In genomic region chrX:139738581-139738980, GRCh38 we compare ENCODE assay signal across 13 cellular contexts. TPM values are rescaled to one million over a fixed set of nuclear protein-coding genes. Genes with fewer than 3 reads are reported as not detected.
DNase-seq lines count a peak whose midpoint lies in the region; ATAC-seq and TF ChIP-seq lines count a peak whose summit lies in the region.
"Had no signal": no experiment of that assay in that cellular context is flagged by ENCODE, and none has a peak within 500 bp of the region (broad histone marks: within the 10 kb centered on the region; RNA-seq: fewer than 3 reads in every experiment).

No MANE protein-coding gene starts in this region.

- H3K4me1 ChIP-seq in mucosa of descending colon (ENCODE audit: low read depth) = no peaks in the 10 kb centered on the region

- intact Hi-C loops in mucosa of descending colon (cut with DNase I, micrococcal nuclease) = no loop called here

- no peaks in the 10 kb centered on the region for H3K9me3 ChIP-seq in mucosa of descending colon
- H3K9me3 ChIP-seq: MG63 had no signal

- H3K27me3 Mint-ChIP-seq in WTC11 (ENCODE audit: low read depth) = no peaks in the 10 kb centered on the region
- H3K27me3 Mint-ChIP-seq: activated B cell treated with CpG ODN at 0.5 μM for 24 hours had no signal

- no peak overlapping the region for H3K4me3 Mint-ChIP-seq in WTC11
- H3K4me3 Mint-ChIP-seq: activated B cell treated with CpG ODN at 0.5 μM for 24 hours, mesothelial cell of epicardium had no signal

- peaks cover 7% of the 10 kb centered on the region for H3K4me1 Mint-ChIP-seq in WTC11
- H3K4me1 Mint-ChIP-seq: activated B cell treated with CpG ODN at 0.5 μM for 24 hours, mesothelial cell of epicardium had no signal

- no peak overlapping the region for H3K27ac Mint-ChIP-seq in WTC11
- H3K27ac Mint-ChIP-seq: activated B cell treated with CpG ODN at 0.5 μM for 24 hours, mesothelial cell of epicardium had no signal

- H3K36me3 Mint-ChIP-seq in WTC11 = peaks cover 2% of the 10 kb centered on the region; the same call in 1 of the 2 replicates
- H3K36me3 Mint-ChIP-seq: mesothelial cell of epicardium had no signal

- DNase-seq in ELR (ENCODE audit: low read depth) (peak; percentile 30), HK-2 (ENCODE audit: unreplicated experiment) (peak; percentile 10), WTC11 (ENCODE audit: low spot score) (no peak), iris pigment epithelial cell (ENCODE audit: low read depth) (peak; percentile 14), GM19240 (ENCODE audit: insufficient read length, low spot score) (no peak), NCI-H128 (lab: John Stamatoyannopoulos, UW; ENCODE audit: unreplicated experiment) (no peak), mucosa of descending colon (no peak)
- DNase-seq: activated B cell treated with CpG ODN at 0.5 μM for 24 hours, COR-L47 had no signal

- no peak for TF ChIP-seq CTCF in WTC11 (IDR thresholded peaks at IDR 0.05)
- no peak for TF ChIP-seq CTCF in mucosa of descending colon (IDR thresholded peaks at IDR 0.05)

- H3K9me3 Mint-ChIP-seq in WTC11 = no peaks in the 10 kb centered on the region
- H3K9me3 Mint-ChIP-seq: activated B cell treated with CpG ODN at 0.5 μM for 24 hours had no signal

- CTCF ChIA-PET in WTC11 (lab: Charles Lee) = no interaction called here

- no peak overlapping the region for H3K4me3 ChIP-seq in mucosa of descending colon
- H3K4me3 ChIP-seq: MG63, skin epidermis had no signal

- POLR2A ChIA-PET in WTC11 (lab: Charles Lee) = no interaction called here

- ATAC-seq in WTC11 = peak; percentile 75
- ATAC-seq in mucosa of descending colon = no peak
- ATAC-seq in HG02623 (IDR thresholded peaks at IDR 0.05; ENCODE audit: unreplicated experiment) = no peak

- no peaks in the 10 kb centered on the region for H3K36me3 ChIP-seq in mucosa of descending colon (ENCODE audit: low read depth)
- H3K36me3 ChIP-seq: MG63 had no signal

TF ChIP-seq in WTC11, 78 proteins besides CTCF, POLR2A, EP300 and RAD21:
- TF ChIP-seq IRF2 (CRISPR knock-in tag; IDR thresholded peaks at IDR 0.05; ENCODE audit: borderline replicate concordance, low read depth) = no peak
- TF ChIP-seq ZNF219 (CRISPR knock-in tag; IDR thresholded peaks at IDR 0.05; ENCODE audit: borderline replicate concordance) = no peak
- no peak for TF ChIP-seq USF2 (CRISPR knock-in tag; IDR thresholded peaks at IDR 0.05)
- TF ChIP-seq RELA (CRISPR knock-in tag; IDR thresholded peaks at IDR 0.05; ENCODE audit: borderline replicate concordance) = no peak
- TF ChIP-seq CREB1 (CRISPR knock-in tag; IDR thresholded peaks at IDR 0.05) = no peak
- TF ChIP-seq FOXJ3 (CRISPR knock-in tag; IDR thresholded peaks at IDR 0.05; ENCODE audit: borderline replicate concordance) = no peak
- TF ChIP-seq SP1 (CRISPR knock-in tag; conservative IDR thresholded peaks at IDR 0.05) = no peak
- no peak for TF ChIP-seq ZMAT4 (CRISPR knock-in tag; IDR thresholded peaks at IDR 0.05)
- no peak for TF ChIP-seq AFF4 (CRISPR knock-in tag; IDR thresholded peaks at IDR 0.05; ENCODE audit: borderline replicate concordance)
- no peak for TF ChIP-seq FOXP4 (CRISPR knock-in tag; IDR thresholded peaks at IDR 0.05)
- TF ChIP-seq NFE2L1 (CRISPR knock-in tag; IDR thresholded peaks at IDR 0.05) = no peak
- no peak for TF ChIP-seq ZNF416 (CRISPR knock-in tag; IDR thresholded peaks at IDR 0.05)
- no peak for TF ChIP-seq FOXP1 (CRISPR knock-in tag; IDR thresholded peaks at IDR 0.05; ENCODE audit: borderline replicate concordance)

RNA-seq across cellular contexts. Expression of gene MCF2, which starts 30.6 kb away (rescaled TPM):
- 0.48 to 1.0 TPM (median 0.64 TPM) in 3 replicates for total RNA-seq in WTC11 (2021)
- total RNA-seq in mucosa of descending colon = under 1 TPM in 2 of 3 donors, not detected in 1; 0.06 to 0.14 TPM
- total RNA-seq: mesothelial cell of epicardium had no signal

Comparison
In these comparisons a context has a peak if more than half of its experiments do, and no peak if none do; other contexts are left out.
1. DNase-seq: peak in ELR (single experiment), HK-2 (single experiment) and iris pigment epithelial cell (single experiment); none in WTC11 (single experiment), GM19240 (single experiment), NCI-H128 (single experiment) and mucosa of descending colon (0 of 3).